ENCODE assay signal across 32 cellular contexts in the genomic region with DNA sequence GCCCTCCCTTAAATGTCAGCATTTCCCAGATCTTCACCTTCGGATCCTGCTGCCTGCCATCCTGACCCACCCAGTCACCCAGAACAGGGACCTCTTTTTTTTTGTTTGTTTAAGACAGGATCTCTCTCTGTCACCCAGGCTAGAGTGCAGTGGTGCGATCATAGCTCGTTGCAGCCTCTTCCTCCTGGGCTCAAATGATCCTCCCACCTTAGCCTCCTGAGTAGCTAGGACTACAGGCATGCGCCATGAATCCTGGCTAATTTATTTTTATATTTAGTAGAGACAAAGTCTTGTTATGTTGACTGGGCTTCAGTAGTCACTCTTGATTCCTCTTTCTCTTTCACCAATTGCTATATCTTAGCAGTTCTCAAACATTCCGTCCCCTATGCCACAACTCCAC.
"Had no signal": no experiment of that assay in that cellular context is flagged by ENCODE, and none has a peak within 500 bp of the region (broad histone marks: within the 10 kb centered on the region; RNA-seq: fewer than 3 reads in every experiment).

No MANE protein-coding gene starts in this region.

- H3K9me3 ChIP-seq: body of pancreas, gastrocnemius medialis, heart left ventricle had no signal

- H3K27ac ChIP-seq: body of pancreas, dorsolateral prefrontal cortex, foreskin keratinocyte, gastrocnemius medialis, heart left ventricle, WERI-Rb-1 had no signal

- H3K27me3 ChIP-seq: body of pancreas, foreskin keratinocyte, gastrocnemius medialis had no signal

- H3K27ac Mint-ChIP-seq: activated B cell treated with CpG ODN at 0.5 μM for 24 hours; activated CD8-positive, alpha-beta T cell treated with anti-CD3 and anti-CD28 coated beads for 36 hours; activated naive CD8-positive, alpha-beta T cell; activated T-helper 17 cell treated with anti-CD3 and anti-CD28 coated beads, Interleukin-2, amount 50 U/mL, for 72 hours; endodermal cell; T-helper 17 cell; T-helper 2 cell treated with Interferon-gamma antibody and Interleukin-4, amounts not matched to agents 5 μg/mL and 100 μg/mL, for 36 hours had no signal

- ATAC-seq: activated CD4-positive, CD25-positive, alpha-beta regulatory T cell treated with anti-CD3 and anti-CD28 coated beads, Interleukin-2, amount 50 U/mL, for 24 hours; activated CD8-positive, alpha-beta T cell treated with anti-CD3 and anti-CD28 coated beads for 36 hours; activated T-cell treated with anti-CD3 and anti-CD28 coated beads, Interleukin-2, amount 50 U/mL, for 4 hours; activated T-helper 17 cell treated with anti-CD3 and anti-CD28 coated beads, Interleukin-2, amount 50 U/mL, for 72 hours; body of pancreas; esophagus mucosa; foreskin keratinocyte; gastrocnemius medialis; heart left ventricle; T-helper 17 cell had no signal

- H3K4me3 ChIP-seq: body of pancreas, dorsolateral prefrontal cortex, gastrocnemius medialis, heart left ventricle had no signal

- H3K36me3 ChIP-seq: gastrocnemius medialis, heart left ventricle, WERI-Rb-1 had no signal

- DNase-seq: activated B cell treated with CpG ODN at 0.5 μM for 24 hours; activated CD4-positive, alpha-beta T cell treated with anti-CD3 and anti-CD28 coated beads for 48 hours; activated CD4-positive, alpha-beta T cell treated with anti-CD3 and anti-CD28 coated beads, Interleukin-2, amount 50 U/mL, for 1 hour; activated CD4-positive, alpha-beta T cell treated with anti-CD3 and anti-CD28 coated beads, Interleukin-2, amount 50 U/mL, for 48 hours; activated CD8-positive, alpha-beta memory T cell treated with anti-CD3 and anti-CD28 coated beads for 24 hours; activated CD8-positive, alpha-beta T cell treated with anti-CD3 and anti-CD28 coated beads for 36 hours; activated effector memory CD4-positive, alpha-beta T cell treated with Interleukin-2 at 50 U/mL for 16 hours; activated gamma-delta T cell treated with Interleukin-2 at 50 U/mL for 16 hours; activated naive CD4-positive, alpha-beta T cell treated with anti-CD3 and anti-CD28 coated beads, Interleukin-2, amount 50 U/mL, for 16 hours; activated naive CD4-positive, alpha-beta T cell treated with Interleukin-2 at 50 U/mL for 16 hours; activated T-cell treated with anti-CD3 and anti-CD28 coated beads, Interleukin-2, amount 50 U/mL, for 4 hours; amniotic stem cell; aorta; body of pancreas; caudate nucleus; cortex of kidney; dorsolateral prefrontal cortex; effector memory CD4-positive, alpha-beta T cell; endodermal cell; foreskin keratinocyte; gastrocnemius medialis; glutamatergic neuron; heart left ventricle; T-helper 1 cell; T-helper 17 cell; T1000; WERI-Rb-1 had no signal

- H3K4me3 Mint-ChIP-seq: activated B cell treated with CpG ODN at 0.5 μM for 24 hours; activated CD8-positive, alpha-beta T cell treated with anti-CD3 and anti-CD28 coated beads for 36 hours; activated naive CD8-positive, alpha-beta T cell; activated T-cell treated with anti-CD3 and anti-CD28 coated beads, Interleukin-2, amount 50 U/mL, for 4 hours; activated T-helper 17 cell treated with anti-CD3 and anti-CD28 coated beads, Interleukin-2, amount 50 U/mL, for 72 hours; endodermal cell; T-helper 17 cell; T-helper 2 cell treated with Interferon-gamma antibody and Interleukin-4, amounts not matched to agents 5 μg/mL and 100 μg/mL, for 36 hours had no signal

- H3K4me1 Mint-ChIP-seq: activated T-helper 17 cell treated with anti-CD3 and anti-CD28 coated beads, Interleukin-2, amount 50 U/mL, for 72 hours had no signal

- H3K36me3 Mint-ChIP-seq: activated naive CD8-positive, alpha-beta T cell had no signal

- H3K9me3 Mint-ChIP-seq: activated B cell treated with CpG ODN at 0.5 μM for 24 hours; activated CD8-positive, alpha-beta T cell treated with anti-CD3 and anti-CD28 coated beads for 36 hours; activated T-cell treated with anti-CD3 and anti-CD28 coated beads, Interleukin-2, amount 50 U/mL, for 4 hours; activated T-helper 17 cell treated with anti-CD3 and anti-CD28 coated beads, Interleukin-2, amount 50 U/mL, for 72 hours; endodermal cell; T-helper 2 cell treated with Interferon-gamma antibody and Interleukin-4, amounts not matched to agents 5 μg/mL and 100 μg/mL, for 36 hours had no signal
